Comparison of ENCODE assay signal across 8 cellular contexts in the genomic region with DNA sequence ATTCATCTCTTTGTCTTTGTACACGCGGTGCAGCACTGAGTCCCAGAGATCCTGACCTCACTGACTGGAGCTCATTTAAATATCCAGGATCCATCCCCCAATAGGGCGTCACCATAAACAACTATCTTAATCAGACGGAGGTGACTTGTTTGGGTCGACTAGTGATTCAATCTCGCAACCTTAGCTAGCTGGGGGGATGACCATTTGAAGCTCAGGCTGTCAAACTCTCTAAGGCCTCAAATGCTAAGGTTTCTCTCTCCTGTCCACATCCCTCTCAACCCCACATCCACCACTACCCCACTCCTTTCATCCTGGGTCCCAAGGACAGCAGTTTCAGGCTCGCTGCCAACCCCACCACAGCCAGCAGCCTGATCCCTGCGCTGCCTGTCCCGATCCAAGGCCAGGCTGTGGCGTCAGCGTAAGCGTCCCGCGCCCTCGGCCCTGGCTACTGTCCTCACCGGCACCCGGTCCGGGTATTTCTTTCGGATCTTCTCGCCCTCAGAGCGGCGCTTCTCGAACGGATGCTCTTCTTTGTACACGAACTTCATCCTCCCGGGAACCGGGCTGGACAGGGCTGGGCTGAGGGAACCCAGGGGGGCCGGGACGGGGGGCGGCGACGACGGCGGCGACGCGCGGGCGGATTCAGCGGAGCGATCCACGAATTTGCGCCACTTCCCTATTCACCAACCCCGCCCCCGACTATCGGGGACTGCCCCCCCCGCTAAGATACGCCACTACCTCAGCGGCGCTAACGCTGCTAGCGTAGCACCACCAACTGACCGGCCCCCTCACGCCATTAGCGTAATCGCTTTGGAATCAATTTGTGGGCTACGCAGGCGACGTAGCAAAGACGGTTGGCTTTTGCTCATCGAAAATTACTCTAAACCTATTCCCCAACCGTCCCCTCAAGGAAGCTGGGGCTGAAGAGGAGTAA. TPM values are rescaled to one million over a fixed set of nuclear protein-coding genes. Genes with fewer than 3 reads are reported as not detected.
DNase-seq lines count a peak whose midpoint lies in the region; ATAC-seq, FAIRE-seq and TF ChIP-seq lines count a peak whose summit lies in the region.

TSS of gene GABARAP (minus strand) at position 667 of the 934 bp plus-strand sequence. CDS start at position 548, 119 bp downstream.

- no peaks in the 10 kb centered on the region for H3K27me3 ChIP-seq in astrocyte (ENCODE audit: insufficient read depth, low read length)
- no peaks in the 10 kb centered on the region for H3K27me3 ChIP-seq in vagina

- peak within 1 kb of the TSS; percentile 98 for H3K27ac Mint-ChIP-seq in astrocyte (ENCODE audit: unreplicated experiment)

- FAIRE-seq in astrocyte (lab: Jason Lieb, UNC) = peak; percentile 76

- H3K79me2 ChIP-seq in astrocyte (ENCODE audit: insufficient read depth, low read length) = peaks cover 63% of the 10 kb centered on the region

- ATAC-seq in HG02623 (IDR thresholded peaks at IDR 0.05; ENCODE audit: unreplicated experiment) = peak; percentile 26

- H3K4me2 ChIP-seq in astrocyte (ENCODE audit: low read length) = peak within 1 kb of the TSS; percentile 99

- DNase-seq in EL (peak; percentile 92), NCI-H146 treated with DMSO at 0.1 percent for 48 hours (lab: John Stamatoyannopoulos, UW; ENCODE audit: unreplicated experiment) (peak; percentile 71), T-helper 9 cell (peak; percentile 94), astrocyte (ENCODE audit: low read depth) (peak; percentile 82), hepatic stellate cell (ENCODE audit: low spot score) (peak; percentile 86), renal cortical epithelial cell (ENCODE audit: low read depth) (peak; percentile 71), vagina (ENCODE audit: extremely low spot score in 2 of 2) (no peak)

- H3K27ac ChIP-seq in astrocyte (ENCODE audit: low read depth, low read length) (peak within 1 kb of the TSS; percentile 98), vagina (peak within 1 kb of the TSS; percentile 99)

- H3K4me3 Mint-ChIP-seq in astrocyte (ENCODE audit: unreplicated experiment) = peak within 1 kb of the TSS; percentile 94

- H3K36me3 ChIP-seq in astrocyte (ENCODE audit: insufficient read depth, low read length) (peaks cover 28% of the 10 kb centered on the region), vagina (peaks cover 0 to 41% of the 10 kb centered on the region in 2 donors)

- H3K4me1 ChIP-seq in astrocyte (ENCODE audit: insufficient read depth, low read length) (peaks cover 23% of the 10 kb centered on the region), vagina (peaks cover 30% of the 10 kb centered on the region)

- peaks cover 8% of the 10 kb centered on the region for H3K36me3 Mint-ChIP-seq in astrocyte (ENCODE audit: low read depth, unreplicated experiment)

- peak within 1 kb of the TSS; percentile 99 for H3K9ac ChIP-seq in astrocyte (ENCODE audit: low read length)

- H3K4me1 Mint-ChIP-seq in astrocyte (ENCODE audit: low read depth, unreplicated experiment) = peaks cover 14% of the 10 kb centered on the region

- H4K20me1 ChIP-seq in astrocyte (ENCODE audit: insufficient read depth, low read length) = peaks cover 21% of the 10 kb centered on the region

- peak in 1 of 2 donors; percentile 76 for TF ChIP-seq POLR2A in vagina (IDR thresholded peaks at IDR 0.05)

- H3K4me3 ChIP-seq in astrocyte (ENCODE audit: insufficient read depth, low read depth, low read length) (peak within 1 kb of the TSS; percentile 92), vagina (peak within 1 kb of the TSS; percentile 64 to 100)

- H2AFZ ChIP-seq in astrocyte (ENCODE audit: low read depth, low read length) = peak within 1 kb of the TSS; percentile 96

- H3K27me3 Mint-ChIP-seq in astrocyte (ENCODE audit: low read depth, unreplicated experiment) = no peaks in the 10 kb centered on the region

- H3K9me3 Mint-ChIP-seq in astrocyte (ENCODE audit: unreplicated experiment) = no peaks in the 10 kb centered on the region

- TF ChIP-seq CTCF in astrocyte (IDR thresholded peaks at IDR 0.05; ENCODE audit: insufficient read depth, low read depth, low read length) (no peak), vagina (IDR thresholded peaks at IDR 0.05) (no peak)

- intact Hi-C loops in vagina (cut with DNase I) = no loop called here

- H3K9me3 ChIP-seq in astrocyte (ENCODE audit: insufficient read depth, low read depth, low read length) = no peaks in the 10 kb centered on the region
- H3K9me3 ChIP-seq in vagina = no peaks in the 10 kb centered on the region

RNA-seq across cellular contexts. Expression of gene GABARAP, which starts in this region (rescaled TPM):
- 434 and 454 TPM in 2 replicates for total RNA-seq in astrocyte
- 137 and 148 TPM in 2 replicates for total RNA-seq in renal cortical epithelial cell
- 395 TPM for total RNA-seq in vagina

Comparison
In these comparisons a context has a peak if more than half of its experiments do, and no peak if none do; other contexts are left out.
1. DNase-seq: peak in EL (single experiment), NCI-H146 treated with DMSO at 0.1 percent for 48 hours (single experiment), T-helper 9 cell (single experiment), astrocyte (single experiment), hepatic stellate cell (single experiment) and renal cortical epithelial cell (single experiment); none in vagina (0 of 2).